Comparison of ENCODE assay signal across 26 cellular contexts in the genomic region with DNA sequence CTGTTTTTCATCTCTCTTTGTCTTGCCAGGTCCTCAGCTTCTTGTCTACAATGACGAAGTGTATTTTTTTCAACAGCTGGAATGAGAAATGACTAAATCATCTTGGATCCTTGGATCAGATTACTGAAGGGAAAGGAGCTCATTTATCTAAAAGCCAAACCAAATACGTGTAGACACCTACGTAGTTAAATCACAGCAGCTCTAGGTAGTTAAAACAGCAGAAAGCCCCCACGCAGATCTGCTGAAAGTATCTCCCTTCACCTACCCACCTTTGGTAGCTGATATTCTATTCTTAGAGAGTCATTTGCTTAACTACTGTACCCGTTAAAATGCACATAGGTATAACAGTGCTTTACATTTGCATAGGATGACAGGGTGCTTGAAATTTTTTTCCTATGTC.
DNase-seq lines count a peak whose midpoint lies in the region.
"Had no signal": no experiment of that assay in that cellular context is flagged by ENCODE, and none has a peak within 500 bp of the region (broad histone marks: within the 10 kb centered on the region; RNA-seq: fewer than 3 reads in every experiment).

No MANE protein-coding gene starts in this region.

- H3K36me3 Mint-ChIP-seq in activated CD4-positive, alpha-beta T cell treated with anti-CD3 and anti-CD28 coated beads, Interleukin-2, amount 10 ng/mL, durations not matched to agents 7 days and 5 days (ENCODE audit: low read depth): no peaks in the 10 kb centered on the region
- H3K36me3 Mint-ChIP-seq: activated CD8-positive, alpha-beta memory T cell treated with anti-CD3 and anti-CD28 coated beads, Interleukin-2, amount 10 ng/mL, durations not matched to agents 7 days and 5 days; CD8-positive, alpha-beta memory T cell; naive thymus-derived CD4-positive, alpha-beta T cell had no signal

- CTCF ChIA-PET in activated CD4-positive, alpha-beta T cell treated with anti-CD3 and anti-CD28 coated beads, Interleukin-2, amount 10 ng/mL, durations not matched to agents 7 days and 5 days (lab: Charles Lee): no interaction called here

- no peak overlapping the region for H3K4me3 Mint-ChIP-seq in activated CD4-positive, alpha-beta T cell treated with anti-CD3 and anti-CD28 coated beads, Interleukin-2, amount 10 ng/mL, durations not matched to agents 7 days and 5 days
- H3K4me3 Mint-ChIP-seq: activated CD8-positive, alpha-beta memory T cell treated with anti-CD3 and anti-CD28 coated beads, Interleukin-2, amount 10 ng/mL, durations not matched to agents 7 days and 5 days; activated naive CD4-positive, alpha-beta T cell treated with anti-CD3 and anti-CD28 coated beads for 36 hours; B cell; CD8-positive, alpha-beta memory T cell; IgD-negative memory B cell; naive thymus-derived CD4-positive, alpha-beta T cell had no signal

- POLR2A ChIA-PET in activated CD4-positive, alpha-beta T cell treated with anti-CD3 and anti-CD28 coated beads, Interleukin-2, amount 10 ng/mL, durations not matched to agents 7 days and 5 days (lab: Charles Lee): no interaction called here

- H3K4me3 ChIP-seq in HUES64 (ENCODE audit: low read length): no peak overlapping the region
- H3K4me3 ChIP-seq: heart left ventricle, SK-N-MC, skin epidermis, uterus had no signal

- H3K4me1 ChIP-seq in ES-I3 (ENCODE audit: insufficient read depth, low read length) (peaks cover 54% of the 10 kb centered on the region), HUES64 (ENCODE audit: insufficient read depth, low read length) (peaks cover 28% of the 10 kb centered on the region)
- H3K4me1 ChIP-seq: heart left ventricle, uterus had no signal

- H3K9ac ChIP-seq in ES-I3 (ENCODE audit: low read depth, low read length) (peak overlapping the region; percentile 4; the same call in 1 of the 2 replicates), HUES64 (ENCODE audit: low read depth, low read length) (no peak overlapping the region)

- H3K27me3 ChIP-seq in HUES64 (ENCODE audit: insufficient read depth, low read length): no peaks in the 10 kb centered on the region
- H3K27me3 ChIP-seq: uterus had no signal

- H3K27ac ChIP-seq in HUES64 (ENCODE audit: low read depth, low read length) (peak overlapping the region; percentile 18; the same call in 1 of the 2 replicates), caudate nucleus (ENCODE audit: low read depth, low read length) (peak overlapping the region; percentile 55)
- H3K27ac ChIP-seq: heart left ventricle, RWPE1, SK-N-MC, WERI-Rb-1 had no signal

- DNase-seq in caudate nucleus (lab: John Stamatoyannopoulos, UW): peak in 17 of 61 donors; percentile 3 to 86 (median 23)
- DNase-seq in iris pigment epithelial cell (ENCODE audit: low read depth): peak; percentile 45
- no peak for DNase-seq in stimulated activated naive CD4-positive, alpha-beta T cell treated with Interleukin-2 at 50 U/mL for 16 hours (lab: John Stamatoyannopoulos, UW)
- DNase-seq in HuH-7.5 (ENCODE audit: low spot score): no peak
- DNase-seq in NCI-H2029 treated with DMSO at 0.1 percent for 48 hours (lab: John Stamatoyannopoulos, UW): no peak
- no peak for DNase-seq in activated CD4-positive, alpha-beta T cell treated with anti-CD3 and anti-CD28 coated beads, Interleukin-2, amount 10 ng/mL, durations not matched to agents 7 days and 5 days
- DNase-seq: activated CD4-positive, alpha-beta T cell treated with anti-CD3 and anti-CD28 coated beads, Interleukin-2, amount 50 U/mL, for 1 hour; activated CD8-positive, alpha-beta memory T cell treated with anti-CD3 and anti-CD28 coated beads, Interleukin-2, amount 10 ng/mL, durations not matched to agents 7 days and 5 days; activated naive CD4-positive, alpha-beta T cell treated with anti-CD3 and anti-CD28 coated beads for 36 hours; amniotic stem cell; CD8-positive, alpha-beta memory T cell; dermis blood vessel endothelial cell; DMS153; heart left ventricle; naive thymus-derived CD4-positive, alpha-beta T cell; NCI-H2107; stimulated activated CD4-positive, alpha-beta T cell treated with anti-CD3 and anti-CD28 coated beads, Interleukin-2, amount 100 ng/mL, for 24 hours; uterus; WERI-Rb-1 had no signal

- no peak overlapping the region for H3K27ac Mint-ChIP-seq in activated CD4-positive, alpha-beta T cell treated with anti-CD3 and anti-CD28 coated beads, Interleukin-2, amount 10 ng/mL, durations not matched to agents 7 days and 5 days
- H3K27ac Mint-ChIP-seq: activated CD8-positive, alpha-beta memory T cell treated with anti-CD3 and anti-CD28 coated beads, Interleukin-2, amount 10 ng/mL, durations not matched to agents 7 days and 5 days; activated naive CD4-positive, alpha-beta T cell treated with anti-CD3 and anti-CD28 coated beads for 36 hours; B cell; CD8-positive, alpha-beta memory T cell; IgD-negative memory B cell; naive thymus-derived CD4-positive, alpha-beta T cell had no signal

- no peaks in the 10 kb centered on the region for H3K27me3 Mint-ChIP-seq in activated CD4-positive, alpha-beta T cell treated with anti-CD3 and anti-CD28 coated beads, Interleukin-2, amount 10 ng/mL, durations not matched to agents 7 days and 5 days
- H3K27me3 Mint-ChIP-seq: activated CD8-positive, alpha-beta memory T cell treated with anti-CD3 and anti-CD28 coated beads, Interleukin-2, amount 10 ng/mL, durations not matched to agents 7 days and 5 days; B cell; CD8-positive, alpha-beta memory T cell had no signal

- no peaks in the 10 kb centered on the region for H3K9me3 Mint-ChIP-seq in activated CD4-positive, alpha-beta T cell treated with anti-CD3 and anti-CD28 coated beads, Interleukin-2, amount 10 ng/mL, durations not matched to agents 7 days and 5 days

- 65% methylated on average over 5 of the region's 5 CpGs for WGBS in HUES64

- H3K9me3 ChIP-seq in ES-I3 (ENCODE audit: control insufficient read depth, insufficient read depth, low read length) (no peaks in the 10 kb centered on the region), HUES64 (ENCODE audit: insufficient read depth, low read depth, low read length) (no peaks in the 10 kb centered on the region)
- H3K9me3 ChIP-seq: uterus had no signal

- H3K4me1 Mint-ChIP-seq in activated CD4-positive, alpha-beta T cell treated with anti-CD3 and anti-CD28 coated beads, Interleukin-2, amount 10 ng/mL, durations not matched to agents 7 days and 5 days: no peaks in the 10 kb centered on the region
- H3K4me1 Mint-ChIP-seq: activated CD8-positive, alpha-beta memory T cell treated with anti-CD3 and anti-CD28 coated beads, Interleukin-2, amount 10 ng/mL, durations not matched to agents 7 days and 5 days; B cell; CD8-positive, alpha-beta memory T cell; IgD-negative memory B cell; naive thymus-derived CD4-positive, alpha-beta T cell had no signal

- H3K36me3 ChIP-seq in ES-I3 (ENCODE audit: insufficient read depth, low read length) (no peaks in the 10 kb centered on the region), HUES64 (ENCODE audit: insufficient read depth, low read length) (no peaks in the 10 kb centered on the region)
- H3K36me3 ChIP-seq: heart left ventricle, uterus, WERI-Rb-1 had no signal
